In genomic region chr3:7581831-7582230, GRCh38 we compare ENCODE assay signal across 20 cellular contexts.
DNase-seq lines count a peak whose midpoint lies in the region; FAIRE-seq and TF ChIP-seq lines count a peak whose summit lies in the region.
"Had no signal": no experiment of that assay in that cellular context is flagged by ENCODE, and none has a peak within 500 bp of the region (broad histone marks: within the 10 kb centered on the region; RNA-seq: fewer than 3 reads in every experiment).

No MANE protein-coding gene starts in this region.

- no peak for TF ChIP-seq CTCF in astrocyte (IDR thresholded peaks at IDR 0.05; ENCODE audit: insufficient read depth, low read depth, low read length)
- TF ChIP-seq CTCF in choroid plexus epithelial cell (conservative IDR thresholded peaks at IDR 0.05; ENCODE audit: low read depth, low read length) = no peak

- H3K27ac ChIP-seq in astrocyte (ENCODE audit: low read depth, low read length) = no peak overlapping the region
- H3K27ac ChIP-seq: A549 had no signal

- H3K36me3 ChIP-seq in astrocyte (ENCODE audit: insufficient read depth, low read length) = no peaks in the 10 kb centered on the region

- H3K9me3 Mint-ChIP-seq in astrocyte (ENCODE audit: unreplicated experiment) = no peaks in the 10 kb centered on the region
- H3K9me3 Mint-ChIP-seq: GM23338, H9 had no signal

- H3K4me1 Mint-ChIP-seq in astrocyte (ENCODE audit: low read depth, unreplicated experiment) = no peaks in the 10 kb centered on the region
- H3K4me1 Mint-ChIP-seq: CD4-positive, alpha-beta memory T cell; GM23338; H9 had no signal

- H3K27me3 ChIP-seq in astrocyte (ENCODE audit: insufficient read depth, low read length) = no peaks in the 10 kb centered on the region

- H2AFZ ChIP-seq in astrocyte (ENCODE audit: low read depth, low read length) = no peak overlapping the region
- H2AFZ ChIP-seq: GM23338 had no signal

- H3K4me3 Mint-ChIP-seq in astrocyte (ENCODE audit: unreplicated experiment) = no peak overlapping the region
- H3K4me3 Mint-ChIP-seq: CD4-positive, alpha-beta memory T cell; GM23338; H9 had no signal

- peaks cover 4% of the 10 kb centered on the region for H3K27me3 Mint-ChIP-seq in astrocyte (ENCODE audit: low read depth, unreplicated experiment)
- H3K27me3 Mint-ChIP-seq: CD4-positive, alpha-beta memory T cell had no signal

- FAIRE-seq in astrocyte (lab: Jason Lieb, UNC) = no peak
- FAIRE-seq: A549, G401.6, GM12891, GM18507 had no signal

- no peaks in the 10 kb centered on the region for H3K9me3 ChIP-seq in astrocyte (ENCODE audit: insufficient read depth, low read depth, low read length)
- H3K9me3 ChIP-seq: A549 had no signal

- H3K36me3 Mint-ChIP-seq in astrocyte (ENCODE audit: low read depth, unreplicated experiment) = no peaks in the 10 kb centered on the region
- H3K36me3 Mint-ChIP-seq: CD4-positive, alpha-beta memory T cell had no signal

- no peaks in the 10 kb centered on the region for H3K79me2 ChIP-seq in astrocyte (ENCODE audit: insufficient read depth, low read length)

- no peak overlapping the region for H3K9ac ChIP-seq in astrocyte (ENCODE audit: low read length)

- no peak overlapping the region for H3K4me3 ChIP-seq in Jurkat, Clone E6-1 (ENCODE audit: low read length)
- no peak overlapping the region for H3K4me3 ChIP-seq in astrocyte (ENCODE audit: insufficient read depth, low read depth, low read length)
- no peak overlapping the region for H3K4me3 ChIP-seq in choroid plexus epithelial cell (ENCODE audit: low read depth, low read length)
- H3K4me3 ChIP-seq: A549, GM23338 had no signal

- peak; percentile 8 for DNase-seq in Jurkat, Clone E6-1 (ENCODE audit: low read depth, low spot score)
- DNase-seq in astrocyte (ENCODE audit: low read depth) (peak; percentile 56), choroid plexus epithelial cell (ENCODE audit: low read depth) (peak; percentile 8), AG08396 (ENCODE audit: low spot score) (no peak), NCI-H146 (lab: John Stamatoyannopoulos, UW) (no peak), DMS53 treated with DMSO at 0.1 percent for 48 hours (lab: John Stamatoyannopoulos, UW; ENCODE audit: unreplicated experiment) (no peak)
- DNase-seq: 8988T; ACHN; C1 segment of cervical spinal cord; Calu3; CD4-positive, alpha-beta memory T cell; COR-L47; DMS53; DND-41; H9 had no signal

- no peak overlapping the region for H3K4me2 ChIP-seq in astrocyte (ENCODE audit: low read length)
- H3K4me2 ChIP-seq: A549, GM23338 had no signal

- H3K27ac Mint-ChIP-seq in astrocyte (ENCODE audit: unreplicated experiment) = no peak overlapping the region
- H3K27ac Mint-ChIP-seq: CD4-positive, alpha-beta memory T cell; GM23338; H9 had no signal

- H4K20me1 ChIP-seq in astrocyte (ENCODE audit: insufficient read depth, low read length) = no peaks in the 10 kb centered on the region

- H3K4me1 ChIP-seq in astrocyte (ENCODE audit: insufficient read depth, low read length) = no peaks in the 10 kb centered on the region
- H3K4me1 ChIP-seq: A549 had no signal

Comparison
In these comparisons a context has a peak if more than half of its experiments do, and no peak if none do; other contexts are left out.
1. DNase-seq: peak in Jurkat, Clone E6-1 (single experiment), astrocyte (single experiment) and choroid plexus epithelial cell (single experiment); none in AG08396 (single experiment), NCI-H146 (single experiment) and DMS53 treated with DMSO at 0.1 percent for 48 hours (single experiment).